ENCODE assay signal across 1 cellular context in genomic region chr3:48847586-48848423, GRCh38.
TF ChIP-seq lines count a peak whose summit lies in the region.

Gene PRKAR2A, minus strand, starts transcription at chr3:48847874. Its CDS starts 278 bp downstream, at chr3:48847596.

TF ChIP-seq in GM12878, 131 proteins besides CTCF, POLR2A, EP300 and RAD21 (continued from another document):
- TF ChIP-seq, protein P1, sequence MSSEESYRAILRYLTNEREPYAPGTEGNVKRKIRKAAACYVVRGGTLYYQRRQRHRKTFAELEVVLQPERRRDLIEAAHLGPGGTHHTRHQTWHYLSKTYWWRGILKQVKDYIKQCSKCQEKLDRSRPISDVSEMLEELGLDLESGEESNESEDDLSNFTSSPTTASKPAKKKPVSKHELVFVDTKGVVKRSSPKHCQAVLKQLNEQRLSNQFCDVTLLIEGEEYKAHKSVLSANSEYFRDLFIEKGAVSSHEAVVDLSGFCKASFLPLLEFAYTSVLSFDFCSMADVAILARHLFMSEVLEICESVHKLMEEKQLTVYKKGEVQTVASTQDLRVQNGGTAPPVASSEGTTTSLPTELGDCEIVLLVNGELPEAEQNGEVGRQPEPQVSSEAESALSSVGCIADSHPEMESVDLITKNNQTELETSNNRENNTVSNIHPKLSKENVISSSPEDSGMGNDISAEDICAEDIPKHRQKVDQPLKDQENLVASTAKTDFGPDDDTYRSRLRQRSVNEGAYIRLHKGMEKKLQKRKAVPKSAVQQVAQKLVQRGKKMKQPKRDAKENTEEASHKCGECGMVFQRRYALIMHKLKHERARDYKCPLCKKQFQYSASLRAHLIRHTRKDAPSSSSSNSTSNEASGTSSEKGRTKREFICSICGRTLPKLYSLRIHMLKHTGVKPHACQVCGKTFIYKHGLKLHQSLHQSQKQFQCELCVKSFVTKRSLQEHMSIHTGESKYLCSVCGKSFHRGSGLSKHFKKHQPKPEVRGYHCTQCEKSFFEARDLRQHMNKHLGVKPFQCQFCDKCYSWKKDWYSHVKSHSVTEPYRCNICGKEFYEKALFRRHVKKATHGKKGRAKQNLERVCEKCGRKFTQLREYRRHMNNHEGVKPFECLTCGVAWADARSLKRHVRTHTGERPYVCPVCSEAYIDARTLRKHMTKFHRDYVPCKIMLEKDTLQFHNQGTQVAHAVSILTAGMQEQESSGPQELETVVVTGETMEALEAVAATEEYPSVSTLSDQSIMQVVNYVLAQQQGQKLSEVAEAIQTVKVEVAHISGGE (CRISPR knock-in tag; IDR thresholded peaks at IDR 0.05): no peak
- TF ChIP-seq PAX8 (IDR thresholded peaks at IDR 0.05): no peak
- peak; percentile 24 for TF ChIP-seq MEF2B (IDR thresholded peaks at IDR 0.05; ENCODE audit: partially characterized antibody, poor library complexity, severe bottlenecking)
- no peak for TF ChIP-seq CHD1 (IDR thresholded peaks at IDR 0.05; ENCODE audit: low read depth, low read length)
- no peak for TF ChIP-seq USF2 (IDR thresholded peaks at IDR 0.05; ENCODE audit: borderline replicate concordance, low read depth, low read length)
- 0 out of 2 replicates have a peak, but pooled peaks have one; percentile 36 for TF ChIP-seq TAF1 (IDR thresholded peaks at IDR 0.05; ENCODE audit: borderline replicate concordance, low read depth, low read length)
- no peak for TF ChIP-seq YBX1 (IDR thresholded peaks at IDR 0.05)
- no peak for TF ChIP-seq CBX3 (IDR thresholded peaks at IDR 0.05; ENCODE audit: borderline replicate concordance, low read depth)
- peak; percentile 88; the same call in 1 of the 2 replicates for TF ChIP-seq LARP7 (IDR thresholded peaks at IDR 0.05)
- no peak for TF ChIP-seq ZSCAN29 (IDR thresholded peaks at IDR 0.05)
- TF ChIP-seq PML (IDR thresholded peaks at IDR 0.05; ENCODE audit: low read length): no peak
- TF ChIP-seq EGR1 (IDR thresholded peaks at IDR 0.05; ENCODE audit: borderline replicate concordance in 1 of 2, low read depth in 2 of 2, low read length in 2 of 2): peak; percentile 23 to 55; a peak in 2 of 3 replicates
- TF ChIP-seq POLR2AphosphoS2 (IDR thresholded peaks at IDR 0.05; ENCODE audit: low read depth, low read length): peak; percentile 82
- TF ChIP-seq ZNF384 (IDR thresholded peaks at IDR 0.05; ENCODE audit: borderline replicate concordance, low read depth, low read length): no peak
- TF ChIP-seq SMAD5 (IDR thresholded peaks at IDR 0.05; ENCODE audit: low read depth): 0 out of 2 replicates have a peak, but pooled peaks have one; percentile 18
- TF ChIP-seq, protein P2, sequence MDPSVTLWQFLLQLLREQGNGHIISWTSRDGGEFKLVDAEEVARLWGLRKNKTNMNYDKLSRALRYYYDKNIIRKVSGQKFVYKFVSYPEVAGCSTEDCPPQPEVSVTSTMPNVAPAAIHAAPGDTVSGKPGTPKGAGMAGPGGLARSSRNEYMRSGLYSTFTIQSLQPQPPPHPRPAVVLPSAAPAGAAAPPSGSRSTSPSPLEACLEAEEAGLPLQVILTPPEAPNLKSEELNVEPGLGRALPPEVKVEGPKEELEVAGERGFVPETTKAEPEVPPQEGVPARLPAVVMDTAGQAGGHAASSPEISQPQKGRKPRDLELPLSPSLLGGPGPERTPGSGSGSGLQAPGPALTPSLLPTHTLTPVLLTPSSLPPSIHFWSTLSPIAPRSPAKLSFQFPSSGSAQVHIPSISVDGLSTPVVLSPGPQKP (IDR thresholded peaks at IDR 0.05; ENCODE audit: low read depth, low read length): no peak
- peak; percentile 95 for TF ChIP-seq ZNF687 (IDR thresholded peaks at IDR 0.05)
- TF ChIP-seq GABPA (IDR thresholded peaks at IDR 0.05; ENCODE audit: low read depth): no peak
- TF ChIP-seq RCOR1 (conservative IDR thresholded peaks at IDR 0.05; ENCODE audit: low read depth, low read length): no peak
- peak; percentile 49; the same call in 1 of the 2 replicates for TF ChIP-seq ZNF207 (IDR thresholded peaks at IDR 0.05; ENCODE audit: borderline replicate concordance)
- no peak for TF ChIP-seq FOS (IDR thresholded peaks at IDR 0.05; ENCODE audit: borderline replicate concordance, extremely low read depth, insufficient read length)
- TF ChIP-seq CEBPZ (IDR thresholded peaks at IDR 0.05; ENCODE audit: low read depth, low read length): no peak
- no peak for TF ChIP-seq MTA2 (IDR thresholded peaks at IDR 0.05; ENCODE audit: low read depth)
- TF ChIP-seq IKZF1 (conservative IDR thresholded peaks at IDR 0.05): peak; percentile 98
- TF ChIP-seq HDGF (IDR thresholded peaks at IDR 0.05): 0 out of 2 replicates have a peak, but pooled peaks have one; percentile 32
- TF ChIP-seq FOXK2 (IDR thresholded peaks at IDR 0.05): no peak
- TF ChIP-seq ZNF274 (IDR thresholded peaks at IDR 0.05; ENCODE audit: insufficient read depth, insufficient read length): no peak
- TF ChIP-seq YY1 (IDR thresholded peaks at IDR 0.05; ENCODE audit: low read depth, low read length): 0 out of 2 replicates have a peak, but pooled peaks have one; percentile 20
- TF ChIP-seq SUPT20H (IDR thresholded peaks at IDR 0.05; ENCODE audit: borderline replicate concordance, control insufficient read depth, low read depth, low read length): no peak
- TF ChIP-seq POLR2AphosphoS5 (IDR thresholded peaks at IDR 0.05; ENCODE audit: low read length): peak; percentile 58; the same call in 1 of the 2 replicates
- TF ChIP-seq SMARCA5 (IDR thresholded peaks at IDR 0.05): 0 out of 2 replicates have a peak, but pooled peaks have one; percentile 43
- TF ChIP-seq KLF5 (IDR thresholded peaks at IDR 0.05; ENCODE audit: partially characterized antibody): peak; percentile 70
- peak; percentile 77 for TF ChIP-seq NRF1 (conservative IDR thresholded peaks at IDR 0.05; ENCODE audit: low read depth, low read length)
- peak; percentile 46; the same call in 1 of the 2 replicates for TF ChIP-seq CREM (IDR thresholded peaks at IDR 0.05; ENCODE audit: low read depth)
- 0 out of 2 replicates have a peak, but pooled peaks have one; percentile 65 for TF ChIP-seq ASH2L (IDR thresholded peaks at IDR 0.05; ENCODE audit: borderline replicate concordance, low read depth)
- TF ChIP-seq RFX5 (IDR thresholded peaks at IDR 0.05; ENCODE audit: low read depth, low read length): no peak
- no peak for TF ChIP-seq MTA3 (IDR thresholded peaks at IDR 0.05; ENCODE audit: borderline replicate concordance, low read length)
- no peak for TF ChIP-seq SUZ12 (IDR thresholded peaks at IDR 0.05; ENCODE audit: unreplicated experiment)
- no peak for TF ChIP-seq CREB1 (IDR thresholded peaks at IDR 0.05; ENCODE audit: low read depth)
- TF ChIP-seq EED (IDR thresholded peaks at IDR 0.05; ENCODE audit: low read depth): no peak
- TF ChIP-seq MAX (IDR thresholded peaks at IDR 0.05; ENCODE audit: low read depth, low read length): 0 out of 2 replicates have a peak, but pooled peaks have one; percentile 47
- TF ChIP-seq BHLHE40 (IDR thresholded peaks at IDR 0.05; ENCODE audit: borderline replicate concordance in 1 of 2, low read depth in 2 of 2, low read length in 1 of 2): peak in 1 of 2 experiments; percentile 86; a peak in 2 of 4 replicates
- TF ChIP-seq KDM1A (IDR thresholded peaks at IDR 0.05; ENCODE audit: borderline replicate concordance): no peak
- TF ChIP-seq HCFC1 (IDR thresholded peaks at IDR 0.05; ENCODE audit: low read length): peak; percentile 23; the same call in 1 of the 2 replicates
- peak; percentile 75 for TF ChIP-seq NKRF (conservative IDR thresholded peaks at IDR 0.05)
- no peak for TF ChIP-seq BCL11A (IDR thresholded peaks at IDR 0.05; ENCODE audit: low read depth, low read length)
- TF ChIP-seq STAT1 (conservative IDR thresholded peaks at IDR 0.05): peak; percentile 63; the same call in 1 of the 2 replicates
- TF ChIP-seq IRF4 (IDR thresholded peaks at IDR 0.05; ENCODE audit: low read depth, low read length): no peak
- TF ChIP-seq NR2C1 (IDR thresholded peaks at IDR 0.05): peak; percentile 30; the same call in 1 of the 2 replicates
- peak; percentile 79 for TF ChIP-seq DPF2 (IDR thresholded peaks at IDR 0.05)
- TF ChIP-seq ZNF217 (IDR thresholded peaks at IDR 0.05): peak; percentile 61; the same call in 1 of the 2 replicates
- TF ChIP-seq, protein P3, sequence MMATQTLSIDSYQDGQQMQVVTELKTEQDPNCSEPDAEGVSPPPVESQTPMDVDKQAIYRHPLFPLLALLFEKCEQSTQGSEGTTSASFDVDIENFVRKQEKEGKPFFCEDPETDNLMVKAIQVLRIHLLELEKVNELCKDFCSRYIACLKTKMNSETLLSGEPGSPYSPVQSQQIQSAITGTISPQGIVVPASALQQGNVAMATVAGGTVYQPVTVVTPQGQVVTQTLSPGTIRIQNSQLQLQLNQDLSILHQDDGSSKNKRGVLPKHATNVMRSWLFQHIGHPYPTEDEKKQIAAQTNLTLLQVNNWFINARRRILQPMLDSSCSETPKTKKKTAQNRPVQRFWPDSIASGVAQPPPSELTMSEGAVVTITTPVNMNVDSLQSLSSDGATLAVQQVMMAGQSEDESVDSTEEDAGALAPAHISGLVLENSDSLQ (IDR thresholded peaks at IDR 0.05): 0 out of 2 replicates have a peak, but pooled peaks have one; percentile 21
- peak; percentile 54; the same call in 1 of the 2 replicates for TF ChIP-seq NR2F1 (conservative IDR thresholded peaks at IDR 0.05)
- TF ChIP-seq RB1 (IDR thresholded peaks at IDR 0.05; ENCODE audit: borderline replicate concordance): peak; percentile 77; the same call in 1 of the 2 replicates
- TF ChIP-seq GATAD2B (conservative IDR thresholded peaks at IDR 0.05; ENCODE audit: low read depth): peak; percentile 94
TF ChIP-seq in GM12878: peak in this region for 34.
